In the genomic region with DNA sequence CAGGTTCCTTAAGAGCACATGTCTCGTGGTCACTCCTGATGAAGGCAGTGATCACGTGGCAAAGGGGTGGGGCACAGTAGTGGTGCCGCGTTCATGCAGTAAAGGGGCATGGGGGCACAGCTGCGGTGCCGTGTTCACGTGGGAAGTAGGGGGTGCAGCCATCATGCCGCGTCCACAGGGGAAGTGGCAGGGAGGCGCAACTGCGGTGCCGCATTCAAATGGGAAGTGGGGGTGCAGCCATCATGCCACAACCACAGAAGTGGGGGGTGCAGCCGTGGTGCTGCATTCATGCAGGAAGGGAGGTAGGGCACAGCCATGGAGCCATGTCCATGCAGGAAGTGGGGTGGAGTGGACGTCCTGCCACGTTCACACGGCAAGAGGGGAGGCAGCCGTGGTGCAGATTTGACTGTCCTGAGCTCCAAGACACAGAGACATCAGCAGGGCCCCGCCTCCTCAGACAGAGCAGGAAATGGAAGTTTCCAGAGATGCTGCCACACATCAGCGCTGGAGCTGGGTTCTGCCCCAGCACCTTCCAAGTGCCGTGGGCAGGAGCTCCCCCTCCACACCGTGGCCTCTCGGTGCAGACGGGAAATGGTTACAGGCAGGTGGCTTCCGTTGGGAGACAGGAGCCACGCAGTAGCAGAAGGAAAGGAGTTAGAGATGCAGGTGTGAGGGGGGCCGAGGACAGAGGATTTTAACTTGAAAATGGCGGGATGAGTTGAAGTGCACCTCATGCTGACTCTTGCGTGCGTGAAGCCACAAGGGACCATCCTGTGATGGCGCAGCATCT, we compare ENCODE assay signal across 9 cellular contexts.
DNase-seq lines count a peak whose midpoint lies in the region; ATAC-seq lines count a peak whose summit lies in the region.
"Had no signal": no experiment of that assay in that cellular context is flagged by ENCODE, and none has a peak within 500 bp of the region (broad histone marks: within the 10 kb centered on the region; RNA-seq: fewer than 3 reads in every experiment).

No MANE protein-coding gene starts in this region.

- H3K4me1 Mint-ChIP-seq in stimulated activated naive B cell treated with anti-CD40 and anti-IgM and Interleukin-4, amounts not matched to agents 10 μg/mL and 1 μg/mL and 100 μg/mL, for 72 hours: peaks cover 46 to 48% of the 10 kb centered on the region in 2 donors

- H3K4me3 Mint-ChIP-seq in stimulated activated naive B cell treated with anti-CD40 and anti-IgM and Interleukin-4, amounts not matched to agents 10 μg/mL and 1 μg/mL and 100 μg/mL, for 72 hours: peak overlapping the region; percentile 75 to 77

- H3K27ac Mint-ChIP-seq in stimulated activated naive B cell treated with anti-CD40 and anti-IgM and Interleukin-4, amounts not matched to agents 10 μg/mL and 1 μg/mL and 100 μg/mL, for 72 hours: peak overlapping the region; percentile 91

- ATAC-seq in HG03460 (IDR thresholded peaks at IDR 0.05; ENCODE audit: unreplicated experiment): peak; percentile 14
- no peak for ATAC-seq in left lobe of liver
- ATAC-seq in stimulated activated naive B cell treated with anti-CD40 and anti-IgM and Interleukin-4, amounts not matched to agents 10 μg/mL and 1 μg/mL and 100 μg/mL, for 72 hours (replicated peaks): peak; percentile 42 to 52
- no peak for ATAC-seq in HG02763 (IDR thresholded peaks at IDR 0.05; ENCODE audit: unreplicated experiment)
- ATAC-seq in HG03280 (IDR thresholded peaks at IDR 0.05; ENCODE audit: unreplicated experiment): no peak

- H3K27me3 Mint-ChIP-seq in stimulated activated naive B cell treated with anti-CD40 and anti-IgM and Interleukin-4, amounts not matched to agents 10 μg/mL and 1 μg/mL and 100 μg/mL, for 72 hours: peaks cover 0 to 12% of the 10 kb centered on the region in 2 donors

- peaks cover 0 to 2% of the 10 kb centered on the region in 2 donors for H3K9me3 Mint-ChIP-seq in stimulated activated naive B cell treated with anti-CD40 and anti-IgM and Interleukin-4, amounts not matched to agents 10 μg/mL and 1 μg/mL and 100 μg/mL, for 72 hours

- DNase-seq in activated CD8-positive, alpha-beta memory T cell treated with anti-CD3 and anti-CD28 coated beads, Interleukin-2, amount 50 U/mL, for 48 hours: peak; percentile 65
- DNase-seq in left lobe of liver (ENCODE audit: low spot score) (peak; percentile 46), NCI-H69 (lab: John Stamatoyannopoulos, UW) (no peak), cerebellar cortex (ENCODE audit: low spot score) (no peak)
- DNase-seq in stimulated activated naive B cell treated with anti-CD40 and anti-IgM and Interleukin-4, amounts not matched to agents 10 μg/mL and 1 μg/mL and 100 μg/mL, for 72 hours: peak; percentile 39
- DNase-seq: SIG-M5 had no signal

- H3K36me3 Mint-ChIP-seq in stimulated activated naive B cell treated with anti-CD40 and anti-IgM and Interleukin-4, amounts not matched to agents 10 μg/mL and 1 μg/mL and 100 μg/mL, for 72 hours: peaks cover 0 to 3% of the 10 kb centered on the region in 2 donors

Comparison
In these comparisons a context has a peak if more than half of its experiments do, and no peak if none do; other contexts are left out.
1. ATAC-seq: peak in HG03460 (single experiment) and stimulated activated naive B cell treated with anti-CD40 and anti-IgM and Interleukin-4, amounts not matched to agents 10 μg/mL and 1 μg/mL and 100 μg/mL, for 72 hours (2 of 2); none in left lobe of liver (single experiment), HG02763 (single experiment) and HG03280 (single experiment).
2. DNase-seq: peak in activated CD8-positive, alpha-beta memory T cell treated with anti-CD3 and anti-CD28 coated beads, Interleukin-2, amount 50 U/mL, for 48 hours (single experiment), left lobe of liver (single experiment) and stimulated activated naive B cell treated with anti-CD40 and anti-IgM and Interleukin-4, amounts not matched to agents 10 μg/mL and 1 μg/mL and 100 μg/mL, for 72 hours (single experiment); none in NCI-H69 (single experiment) and cerebellar cortex (single experiment).